In the genomic region with DNA sequence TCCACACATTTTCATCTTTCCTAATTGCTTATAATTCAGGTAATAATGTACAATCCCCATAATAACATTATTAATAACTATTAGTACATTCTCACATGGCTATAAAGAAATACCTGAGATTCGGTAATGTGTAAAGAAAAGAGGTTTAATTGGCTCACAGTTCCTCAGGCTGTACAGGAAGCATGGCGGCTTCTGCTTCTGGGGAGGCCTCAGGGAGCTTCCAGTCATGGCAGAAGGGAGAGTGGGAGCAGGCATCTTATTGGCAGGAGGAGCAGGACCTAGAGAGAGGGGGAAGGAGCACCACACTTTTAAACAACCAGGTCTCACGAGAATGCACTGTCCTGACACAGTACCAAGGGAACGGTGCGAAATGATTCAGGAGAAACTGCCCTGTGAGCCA, we compare ENCODE assay signal across 2 cellular contexts.
TF ChIP-seq lines count a peak whose summit lies in the region.

No MANE protein-coding gene starts in this region.

TF ChIP-seq in GM23338, 12 proteins besides CTCF, POLR2A, EP300 and RAD21 (continued from another document):
- TF ChIP-seq ETS1 (IDR thresholded peaks at IDR 0.05) (no peak), CREB1 (CRISPR knock-in tag; IDR thresholded peaks at IDR 0.05; ENCODE audit: low read depth) (no peak), EZH2 (IDR thresholded peaks at IDR 0.05; ENCODE audit: low read depth, unreplicated experiment) (no peak), ZNF114 (CRISPR knock-in tag; IDR thresholded peaks at IDR 0.05) (no peak), POLR2AphosphoS5 (IDR thresholded peaks at IDR 0.05; ENCODE audit: low read depth) (no peak)
TF ChIP-seq in GM23338: peak in this region for 0.

TF ChIP-seq in WTC11, 78 proteins besides CTCF, POLR2A, EP300 and RAD21 (continued from another document):
- TF ChIP-seq SMAD3 (CRISPR knock-in tag; IDR thresholded peaks at IDR 0.05; ENCODE audit: borderline replicate concordance) (no peak), ZNF317 (CRISPR knock-in tag; IDR thresholded peaks at IDR 0.05; ENCODE audit: borderline replicate concordance, low read depth) (no peak), NFE2L1 (CRISPR knock-in tag; IDR thresholded peaks at IDR 0.05) (no peak), ATF2 (CRISPR knock-in tag; IDR thresholded peaks at IDR 0.05; ENCODE audit: borderline replicate concordance, low read depth) (no peak), PREB (CRISPR knock-in tag; IDR thresholded peaks at IDR 0.05; ENCODE audit: borderline replicate concordance) (no peak), ATF6 (CRISPR knock-in tag; IDR thresholded peaks at IDR 0.05) (no peak), SOX15 (CRISPR knock-in tag; IDR thresholded peaks at IDR 0.05) (no peak), TCF7 (CRISPR knock-in tag; IDR thresholded peaks at IDR 0.05; ENCODE audit: low read depth) (no peak), TEAD1 (CRISPR knock-in tag; IDR thresholded peaks at IDR 0.05) (no peak), OVOL2 (CRISPR knock-in tag; IDR thresholded peaks at IDR 0.05; ENCODE audit: borderline replicate concordance) (no peak), ETV6 (CRISPR knock-in tag; IDR thresholded peaks at IDR 0.05) (no peak), TEAD4 (CRISPR knock-in tag; IDR thresholded peaks at IDR 0.05) (no peak), ATF1 (CRISPR knock-in tag; IDR thresholded peaks at IDR 0.05) (no peak), JUN (CRISPR knock-in tag; IDR thresholded peaks at IDR 0.05) (no peak)
- TF ChIP-seq, protein P1, sequence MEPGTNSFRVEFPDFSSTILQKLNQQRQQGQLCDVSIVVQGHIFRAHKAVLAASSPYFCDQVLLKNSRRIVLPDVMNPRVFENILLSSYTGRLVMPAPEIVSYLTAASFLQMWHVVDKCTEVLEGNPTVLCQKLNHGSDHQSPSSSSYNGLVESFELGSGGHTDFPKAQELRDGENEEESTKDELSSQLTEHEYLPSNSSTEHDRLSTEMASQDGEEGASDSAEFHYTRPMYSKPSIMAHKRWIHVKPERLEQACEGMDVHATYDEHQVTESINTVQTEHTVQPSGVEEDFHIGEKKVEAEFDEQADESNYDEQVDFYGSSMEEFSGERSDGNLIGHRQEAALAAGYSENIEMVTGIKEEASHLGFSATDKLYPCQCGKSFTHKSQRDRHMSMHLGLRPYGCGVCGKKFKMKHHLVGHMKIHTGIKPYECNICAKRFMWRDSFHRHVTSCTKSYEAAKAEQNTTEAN (CRISPR knock-in tag; IDR thresholded peaks at IDR 0.05) = no peak
- TF ChIP-seq, protein P2, sequence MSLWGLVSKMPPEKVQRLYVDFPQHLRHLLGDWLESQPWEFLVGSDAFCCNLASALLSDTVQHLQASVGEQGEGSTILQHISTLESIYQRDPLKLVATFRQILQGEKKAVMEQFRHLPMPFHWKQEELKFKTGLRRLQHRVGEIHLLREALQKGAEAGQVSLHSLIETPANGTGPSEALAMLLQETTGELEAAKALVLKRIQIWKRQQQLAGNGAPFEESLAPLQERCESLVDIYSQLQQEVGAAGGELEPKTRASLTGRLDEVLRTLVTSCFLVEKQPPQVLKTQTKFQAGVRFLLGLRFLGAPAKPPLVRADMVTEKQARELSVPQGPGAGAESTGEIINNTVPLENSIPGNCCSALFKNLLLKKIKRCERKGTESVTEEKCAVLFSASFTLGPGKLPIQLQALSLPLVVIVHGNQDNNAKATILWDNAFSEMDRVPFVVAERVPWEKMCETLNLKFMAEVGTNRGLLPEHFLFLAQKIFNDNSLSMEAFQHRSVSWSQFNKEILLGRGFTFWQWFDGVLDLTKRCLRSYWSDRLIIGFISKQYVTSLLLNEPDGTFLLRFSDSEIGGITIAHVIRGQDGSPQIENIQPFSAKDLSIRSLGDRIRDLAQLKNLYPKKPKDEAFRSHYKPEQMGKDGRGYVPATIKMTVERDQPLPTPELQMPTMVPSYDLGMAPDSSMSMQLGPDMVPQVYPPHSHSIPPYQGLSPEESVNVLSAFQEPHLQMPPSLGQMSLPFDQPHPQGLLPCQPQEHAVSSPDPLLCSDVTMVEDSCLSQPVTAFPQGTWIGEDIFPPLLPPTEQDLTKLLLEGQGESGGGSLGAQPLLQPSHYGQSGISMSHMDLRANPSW (CRISPR knock-in tag; conservative IDR thresholded peaks at IDR 0.05; ENCODE audit: low read depth) = no peak
- TF ChIP-seq, protein P3, sequence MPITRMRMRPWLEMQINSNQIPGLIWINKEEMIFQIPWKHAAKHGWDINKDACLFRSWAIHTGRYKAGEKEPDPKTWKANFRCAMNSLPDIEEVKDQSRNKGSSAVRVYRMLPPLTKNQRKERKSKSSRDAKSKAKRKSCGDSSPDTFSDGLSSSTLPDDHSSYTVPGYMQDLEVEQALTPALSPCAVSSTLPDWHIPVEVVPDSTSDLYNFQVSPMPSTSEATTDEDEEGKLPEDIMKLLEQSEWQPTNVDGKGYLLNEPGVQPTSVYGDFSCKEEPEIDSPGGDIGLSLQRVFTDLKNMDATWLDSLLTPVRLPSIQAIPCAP (CRISPR knock-in tag; IDR thresholded peaks at IDR 0.05) = no peak
- TF ChIP-seq, protein P4, sequence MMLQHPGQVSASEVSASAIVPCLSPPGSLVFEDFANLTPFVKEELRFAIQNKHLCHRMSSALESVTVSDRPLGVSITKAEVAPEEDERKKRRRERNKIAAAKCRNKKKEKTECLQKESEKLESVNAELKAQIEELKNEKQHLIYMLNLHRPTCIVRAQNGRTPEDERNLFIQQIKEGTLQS (CRISPR knock-in tag; conservative IDR thresholded peaks at IDR 0.05) = no peak
